In the genomic region with DNA sequence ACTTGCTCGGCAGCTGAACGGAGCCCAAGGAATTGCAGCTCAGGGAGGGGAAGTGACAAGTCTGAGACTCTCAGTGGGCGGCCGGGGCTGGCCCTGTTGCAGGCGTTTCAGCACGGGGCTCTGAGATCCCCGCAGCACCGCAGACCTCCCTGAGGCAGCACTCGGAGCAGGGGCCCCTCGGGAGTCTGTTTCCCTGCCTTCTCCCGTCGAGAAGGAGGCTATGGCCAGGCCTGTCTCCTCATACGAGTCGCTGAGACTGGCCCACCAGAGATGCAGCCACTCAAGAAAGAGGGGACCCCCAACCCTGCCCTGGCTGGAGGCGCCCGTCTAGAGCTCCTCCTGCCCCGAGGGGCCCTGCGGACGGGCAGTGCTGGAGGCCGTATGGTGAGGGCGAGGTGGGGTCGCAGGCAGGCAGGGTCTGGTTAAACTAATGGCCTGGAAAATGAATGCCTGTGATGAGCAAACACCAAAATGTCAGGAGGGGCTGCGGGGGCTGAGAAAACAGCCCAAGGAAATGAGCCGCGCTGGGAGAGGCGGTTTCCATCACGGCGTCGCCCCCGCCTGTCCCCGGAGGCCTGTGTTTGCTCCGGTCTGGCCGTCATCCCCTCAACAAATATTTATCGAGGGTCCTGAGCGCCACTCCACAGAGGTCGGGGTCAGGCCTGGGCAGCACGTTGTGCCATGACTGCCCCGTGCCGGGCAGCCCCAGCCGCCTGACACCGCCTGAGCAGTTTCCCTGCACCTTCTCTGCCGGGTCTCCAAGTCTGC, we compare ENCODE assay signal across 1 cellular context.
TF ChIP-seq lines count a peak whose summit lies in the region.

No MANE protein-coding gene starts in this region.

TF ChIP-seq in HepG2, 621 proteins besides CTCF, POLR2A, EP300 and RAD21 (continued from another document and continues in another):
- TF ChIP-seq, protein P1, sequence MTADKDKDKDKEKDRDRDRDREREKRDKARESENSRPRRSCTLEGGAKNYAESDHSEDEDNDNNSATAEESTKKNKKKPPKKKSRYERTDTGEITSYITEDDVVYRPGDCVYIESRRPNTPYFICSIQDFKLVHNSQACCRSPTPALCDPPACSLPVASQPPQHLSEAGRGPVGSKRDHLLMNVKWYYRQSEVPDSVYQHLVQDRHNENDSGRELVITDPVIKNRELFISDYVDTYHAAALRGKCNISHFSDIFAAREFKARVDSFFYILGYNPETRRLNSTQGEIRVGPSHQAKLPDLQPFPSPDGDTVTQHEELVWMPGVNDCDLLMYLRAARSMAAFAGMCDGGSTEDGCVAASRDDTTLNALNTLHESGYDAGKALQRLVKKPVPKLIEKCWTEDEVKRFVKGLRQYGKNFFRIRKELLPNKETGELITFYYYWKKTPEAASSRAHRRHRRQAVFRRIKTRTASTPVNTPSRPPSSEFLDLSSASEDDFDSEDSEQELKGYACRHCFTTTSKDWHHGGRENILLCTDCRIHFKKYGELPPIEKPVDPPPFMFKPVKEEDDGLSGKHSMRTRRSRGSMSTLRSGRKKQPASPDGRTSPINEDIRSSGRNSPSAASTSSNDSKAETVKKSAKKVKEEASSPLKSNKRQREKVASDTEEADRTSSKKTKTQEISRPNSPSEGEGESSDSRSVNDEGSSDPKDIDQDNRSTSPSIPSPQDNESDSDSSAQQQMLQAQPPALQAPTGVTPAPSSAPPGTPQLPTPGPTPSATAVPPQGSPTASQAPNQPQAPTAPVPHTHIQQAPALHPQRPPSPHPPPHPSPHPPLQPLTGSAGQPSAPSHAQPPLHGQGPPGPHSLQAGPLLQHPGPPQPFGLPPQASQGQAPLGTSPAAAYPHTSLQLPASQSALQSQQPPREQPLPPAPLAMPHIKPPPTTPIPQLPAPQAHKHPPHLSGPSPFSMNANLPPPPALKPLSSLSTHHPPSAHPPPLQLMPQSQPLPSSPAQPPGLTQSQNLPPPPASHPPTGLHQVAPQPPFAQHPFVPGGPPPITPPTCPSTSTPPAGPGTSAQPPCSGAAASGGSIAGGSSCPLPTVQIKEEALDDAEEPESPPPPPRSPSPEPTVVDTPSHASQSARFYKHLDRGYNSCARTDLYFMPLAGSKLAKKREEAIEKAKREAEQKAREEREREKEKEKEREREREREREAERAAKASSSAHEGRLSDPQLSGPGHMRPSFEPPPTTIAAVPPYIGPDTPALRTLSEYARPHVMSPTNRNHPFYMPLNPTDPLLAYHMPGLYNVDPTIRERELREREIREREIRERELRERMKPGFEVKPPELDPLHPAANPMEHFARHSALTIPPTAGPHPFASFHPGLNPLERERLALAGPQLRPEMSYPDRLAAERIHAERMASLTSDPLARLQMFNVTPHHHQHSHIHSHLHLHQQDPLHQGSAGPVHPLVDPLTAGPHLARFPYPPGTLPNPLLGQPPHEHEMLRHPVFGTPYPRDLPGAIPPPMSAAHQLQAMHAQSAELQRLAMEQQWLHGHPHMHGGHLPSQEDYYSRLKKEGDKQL (CRISPR knock-in tag; IDR thresholded peaks at IDR 0.05; ENCODE audit: low read depth): peak; percentile 45; the same call in 1 of the 2 replicates
- no peak for TF ChIP-seq TARDBP (CRISPR knock-in tag; IDR thresholded peaks at IDR 0.05)
- TF ChIP-seq HNRNPL (IDR thresholded peaks at IDR 0.05; ENCODE audit: low read depth, low read length): peak; percentile 91
- peak; percentile 24; the same call in 1 of the 2 replicates for TF ChIP-seq MYC (CRISPR knock-in tag; IDR thresholded peaks at IDR 0.05; ENCODE audit: borderline replicate concordance)
- TF ChIP-seq, protein P2, sequence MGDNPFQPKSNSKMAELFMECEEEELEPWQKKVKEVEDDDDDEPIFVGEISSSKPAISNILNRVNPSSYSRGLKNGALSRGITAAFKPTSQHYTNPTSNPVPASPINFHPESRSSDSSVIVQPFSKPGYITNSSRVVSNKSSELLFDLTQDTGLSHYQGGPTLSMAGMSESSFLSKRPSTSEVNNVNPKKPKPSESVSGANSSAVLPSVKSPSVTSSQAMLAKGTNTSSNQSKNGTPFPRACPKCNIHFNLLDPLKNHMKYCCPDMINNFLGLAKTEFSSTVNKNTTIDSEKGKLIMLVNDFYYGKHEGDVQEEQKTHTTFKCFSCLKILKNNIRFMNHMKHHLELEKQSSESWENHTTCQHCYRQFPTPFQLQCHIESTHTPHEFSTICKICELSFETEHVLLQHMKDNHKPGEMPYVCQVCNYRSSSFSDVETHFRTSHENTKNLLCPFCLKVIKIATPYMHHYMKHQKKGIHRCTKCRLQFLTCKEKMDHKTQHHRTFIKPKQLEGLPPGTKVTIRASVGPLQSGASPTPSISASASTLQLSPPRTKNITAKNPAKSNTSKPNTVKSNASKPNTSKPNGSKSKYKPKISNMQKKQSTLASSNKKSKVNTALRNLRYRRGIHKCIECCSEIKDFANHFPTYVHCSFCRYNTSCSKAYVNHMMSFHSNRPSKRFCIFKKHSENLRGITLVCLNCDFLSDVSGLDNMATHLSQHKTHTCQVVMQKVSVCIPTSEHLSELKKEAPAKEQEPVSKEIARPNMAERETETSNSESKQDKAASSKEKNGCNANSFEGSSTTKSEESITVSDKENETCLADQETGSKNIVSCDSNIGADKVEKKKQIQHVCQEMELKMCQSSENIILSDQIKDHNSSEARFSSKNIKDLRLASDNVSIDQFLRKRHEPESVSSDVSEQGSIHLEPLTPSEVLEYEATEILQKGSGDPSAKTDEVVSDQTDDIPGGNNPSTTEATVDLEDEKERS (CRISPR knock-in tag; IDR thresholded peaks at IDR 0.05): 0 out of 2 replicates have a peak, but pooled peaks have one; percentile 69
- peak; percentile 48; the same call in 1 of the 2 replicates for TF ChIP-seq TCF7 (IDR thresholded peaks at IDR 0.05; ENCODE audit: low read depth)
- TF ChIP-seq, protein P3, sequence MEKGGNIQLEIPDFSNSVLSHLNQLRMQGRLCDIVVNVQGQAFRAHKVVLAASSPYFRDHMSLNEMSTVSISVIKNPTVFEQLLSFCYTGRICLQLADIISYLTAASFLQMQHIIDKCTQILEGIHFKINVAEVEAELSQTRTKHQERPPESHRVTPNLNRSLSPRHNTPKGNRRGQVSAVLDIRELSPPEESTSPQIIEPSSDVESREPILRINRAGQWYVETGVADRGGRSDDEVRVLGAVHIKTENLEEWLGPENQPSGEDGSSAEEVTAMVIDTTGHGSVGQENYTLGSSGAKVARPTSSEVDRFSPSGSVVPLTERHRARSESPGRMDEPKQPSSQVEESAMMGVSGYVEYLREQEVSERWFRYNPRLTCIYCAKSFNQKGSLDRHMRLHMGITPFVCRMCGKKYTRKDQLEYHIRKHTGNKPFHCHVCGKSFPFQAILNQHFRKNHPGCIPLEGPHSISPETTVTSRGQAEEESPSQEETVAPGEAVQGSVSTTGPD (CRISPR knock-in tag; IDR thresholded peaks at IDR 0.05): peak; percentile 80; the same call in 1 of the 2 replicates
- no peak for TF ChIP-seq MIER2 (CRISPR knock-in tag; IDR thresholded peaks at IDR 0.05)
- TF ChIP-seq NR2C2 (CRISPR knock-in tag; IDR thresholded peaks at IDR 0.05; ENCODE audit: borderline replicate concordance): 0 out of 2 replicates have a peak, but pooled peaks have one; percentile 40
- TF ChIP-seq PAWR (CRISPR knock-in tag; IDR thresholded peaks at IDR 0.05; ENCODE audit: borderline replicate concordance): no peak
- TF ChIP-seq ZNF496 (CRISPR knock-in tag; IDR thresholded peaks at IDR 0.05; ENCODE audit: insufficient replicate concordance): no peak
- no peak for TF ChIP-seq ZNF333 (CRISPR knock-in tag; IDR thresholded peaks at IDR 0.05; ENCODE audit: borderline replicate concordance)
- no peak for TF ChIP-seq SOX6 (IDR thresholded peaks at IDR 0.05)
- peak; percentile 75 for TF ChIP-seq SOX6 (CRISPR knock-in tag; IDR thresholded peaks at IDR 0.05)
- peak; percentile 37 for TF ChIP-seq ZNF781 (CRISPR knock-in tag; IDR thresholded peaks at IDR 0.05; ENCODE audit: borderline replicate concordance, not compliant biosample characterization)
- no peak for TF ChIP-seq HES4 (CRISPR knock-in tag; IDR thresholded peaks at IDR 0.05; ENCODE audit: borderline replicate concordance)
- TF ChIP-seq, protein P4, sequence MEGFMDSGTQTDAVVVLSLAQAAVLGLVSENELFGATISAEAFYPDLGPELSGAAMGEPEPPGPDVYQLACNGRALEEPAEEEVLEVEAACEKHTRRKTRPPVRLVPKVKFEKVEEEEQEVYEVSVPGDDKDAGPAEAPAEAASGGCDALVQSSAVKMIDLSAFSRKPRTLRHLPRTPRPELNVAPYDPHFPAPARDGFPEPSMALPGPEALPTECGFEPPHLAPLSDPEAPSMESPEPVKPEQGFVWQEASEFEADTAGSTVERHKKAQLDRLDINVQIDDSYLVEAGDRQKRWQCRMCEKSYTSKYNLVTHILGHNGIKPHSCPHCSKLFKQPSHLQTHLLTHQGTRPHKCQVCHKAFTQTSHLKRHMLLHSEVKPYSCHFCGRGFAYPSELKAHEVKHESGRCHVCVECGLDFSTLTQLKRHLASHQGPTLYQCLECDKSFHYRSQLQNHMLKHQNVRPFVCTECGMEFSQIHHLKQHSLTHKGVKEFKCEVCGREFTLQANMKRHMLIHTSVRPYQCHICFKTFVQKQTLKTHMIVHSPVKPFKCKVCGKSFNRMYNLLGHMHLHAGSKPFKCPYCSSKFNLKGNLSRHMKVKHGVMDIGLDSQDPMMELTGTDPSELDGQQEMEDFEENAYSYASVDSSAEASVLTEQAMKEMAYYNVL (CRISPR knock-in tag; IDR thresholded peaks at IDR 0.05; ENCODE audit: borderline replicate concordance): peak; percentile 56; the same call in 1 of the 2 replicates
- TF ChIP-seq CEBPB (IDR thresholded peaks at IDR 0.05; ENCODE audit: borderline replicate concordance, low read depth, low read length): no peak
- TF ChIP-seq ZNF605 (CRISPR knock-in tag; IDR thresholded peaks at IDR 0.05): peak; percentile 65
- peak; percentile 31; the same call in 1 of the 2 replicates for TF ChIP-seq HIVEP1 (CRISPR knock-in tag; IDR thresholded peaks at IDR 0.05)
- TF ChIP-seq RFXAP (CRISPR knock-in tag; IDR thresholded peaks at IDR 0.05; ENCODE audit: borderline replicate concordance): no peak
- TF ChIP-seq SMYD3 (CRISPR knock-in tag; IDR thresholded peaks at IDR 0.05): no peak
- peak; percentile 84 for TF ChIP-seq SALL1 (CRISPR knock-in tag; IDR thresholded peaks at IDR 0.05)
- peak; percentile 63; the same call in 1 of the 2 replicates for TF ChIP-seq MIXL1 (CRISPR knock-in tag; IDR thresholded peaks at IDR 0.05)
- no peak for TF ChIP-seq ZNF761 (CRISPR knock-in tag; conservative IDR thresholded peaks at IDR 0.05)
- no peak for TF ChIP-seq PCBP1 (IDR thresholded peaks at IDR 0.05; ENCODE audit: borderline replicate concordance, low read depth, low read length)
- peak; percentile 79; the same call in 1 of the 2 replicates for TF ChIP-seq ZNF746 (CRISPR knock-in tag; IDR thresholded peaks at IDR 0.05)
- no peak for TF ChIP-seq MAZ (IDR thresholded peaks at IDR 0.05; ENCODE audit: borderline replicate concordance, low read depth, low read length)
- TF ChIP-seq MAZ (CRISPR knock-in tag; IDR thresholded peaks at IDR 0.05; ENCODE audit: low read depth): no peak; the same call in 1 of the 2 replicates
- TF ChIP-seq ETV5 (CRISPR knock-in tag; IDR thresholded peaks at IDR 0.05; ENCODE audit: borderline replicate concordance): peak; percentile 79; the same call in 1 of the 2 replicates
- no peak for TF ChIP-seq TGIF2 (CRISPR knock-in tag; IDR thresholded peaks at IDR 0.05)
- TF ChIP-seq PRPF4 (IDR thresholded peaks at IDR 0.05; ENCODE audit: low read depth, low read length, poor library complexity, severe bottlenecking): no peak
- TF ChIP-seq, protein P5, sequence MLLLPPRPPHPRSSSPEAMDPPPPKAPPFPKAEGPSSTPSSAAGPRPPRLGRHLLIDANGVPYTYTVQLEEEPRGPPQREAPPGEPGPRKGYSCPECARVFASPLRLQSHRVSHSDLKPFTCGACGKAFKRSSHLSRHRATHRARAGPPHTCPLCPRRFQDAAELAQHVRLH (CRISPR knock-in tag; IDR thresholded peaks at IDR 0.05; ENCODE audit: borderline replicate concordance, low read depth): peak; percentile 49; the same call in 1 of the 2 replicates
- peak; percentile 15 for TF ChIP-seq YY1 (IDR thresholded peaks at IDR 0.05; ENCODE audit: insufficient read depth, insufficient replicate concordance, low read depth, low read length)
- TF ChIP-seq, protein P6, sequence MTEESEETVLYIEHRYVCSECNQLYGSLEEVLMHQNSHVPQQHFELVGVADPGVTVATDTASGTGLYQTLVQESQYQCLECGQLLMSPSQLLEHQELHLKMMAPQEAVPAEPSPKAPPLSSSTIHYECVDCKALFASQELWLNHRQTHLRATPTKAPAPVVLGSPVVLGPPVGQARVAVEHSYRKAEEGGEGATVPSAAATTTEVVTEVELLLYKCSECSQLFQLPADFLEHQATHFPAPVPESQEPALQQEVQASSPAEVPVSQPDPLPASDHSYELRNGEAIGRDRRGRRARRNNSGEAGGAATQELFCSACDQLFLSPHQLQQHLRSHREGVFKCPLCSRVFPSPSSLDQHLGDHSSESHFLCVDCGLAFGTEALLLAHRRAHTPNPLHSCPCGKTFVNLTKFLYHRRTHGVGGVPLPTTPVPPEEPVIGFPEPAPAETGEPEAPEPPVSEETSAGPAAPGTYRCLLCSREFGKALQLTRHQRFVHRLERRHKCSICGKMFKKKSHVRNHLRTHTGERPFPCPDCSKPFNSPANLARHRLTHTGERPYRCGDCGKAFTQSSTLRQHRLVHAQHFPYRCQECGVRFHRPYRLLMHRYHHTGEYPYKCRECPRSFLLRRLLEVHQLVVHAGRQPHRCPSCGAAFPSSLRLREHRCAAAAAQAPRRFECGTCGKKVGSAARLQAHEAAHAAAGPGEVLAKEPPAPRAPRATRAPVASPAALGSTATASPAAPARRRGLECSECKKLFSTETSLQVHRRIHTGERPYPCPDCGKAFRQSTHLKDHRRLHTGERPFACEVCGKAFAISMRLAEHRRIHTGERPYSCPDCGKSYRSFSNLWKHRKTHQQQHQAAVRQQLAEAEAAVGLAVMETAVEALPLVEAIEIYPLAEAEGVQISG (CRISPR knock-in tag; IDR thresholded peaks at IDR 0.05): peak; percentile 55; the same call in 1 of the 2 replicates
- TF ChIP-seq ZNF83 (CRISPR knock-in tag; IDR thresholded peaks at IDR 0.05; ENCODE audit: borderline replicate concordance): no peak
- peak; percentile 29; the same call in 1 of the 2 replicates for TF ChIP-seq ZSCAN31 (CRISPR knock-in tag; IDR thresholded peaks at IDR 0.05; ENCODE audit: low read depth)
- TF ChIP-seq ZFP36L1 (CRISPR knock-in tag; IDR thresholded peaks at IDR 0.05): no peak
- TF ChIP-seq HNF4A (CRISPR knock-in tag; IDR thresholded peaks at IDR 0.05): peak; percentile 51
- TF ChIP-seq ZFP62 (CRISPR knock-in tag; IDR thresholded peaks at IDR 0.05): no peak
- TF ChIP-seq POLR2G (IDR thresholded peaks at IDR 0.05; ENCODE audit: low read depth, low read length): no peak
- no peak for TF ChIP-seq GZF1 (CRISPR knock-in tag; IDR thresholded peaks at IDR 0.05)
- no peak for TF ChIP-seq ZNF460 (CRISPR knock-in tag; IDR thresholded peaks at IDR 0.05; ENCODE audit: borderline replicate concordance)
- TF ChIP-seq, protein P7, sequence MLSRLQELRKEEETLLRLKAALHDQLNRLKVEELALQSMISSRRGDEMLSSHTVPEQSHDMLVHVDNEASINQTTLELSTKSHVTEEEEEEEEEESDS (CRISPR knock-in tag; IDR thresholded peaks at IDR 0.05; ENCODE audit: borderline replicate concordance): no peak
- no peak for TF ChIP-seq MTF1 (CRISPR knock-in tag; IDR thresholded peaks at IDR 0.05)
- 0 out of 2 replicates have a peak, but pooled peaks have one; percentile 55 for TF ChIP-seq ZNF138 (CRISPR knock-in tag; IDR thresholded peaks at IDR 0.05; ENCODE audit: low read depth)
- no peak for TF ChIP-seq ZNF550 (CRISPR knock-in tag; IDR thresholded peaks at IDR 0.05; ENCODE audit: borderline replicate concordance)
- TF ChIP-seq MED8 (CRISPR knock-in tag; IDR thresholded peaks at IDR 0.05; ENCODE audit: insufficient replicate concordance): peak; percentile 19
- peak; percentile 27; the same call in 1 of the 2 replicates for TF ChIP-seq ZNF335 (CRISPR knock-in tag; IDR thresholded peaks at IDR 0.05)
- TF ChIP-seq GATAD2A (CRISPR knock-in tag; IDR thresholded peaks at IDR 0.05): peak; percentile 85; the same call in 1 of the 2 replicates
